Comparison of ENCODE assay signal across 1 cellular context in genomic region chr12:95789126-95790024, GRCh38.
A peak's percentile ranks its signal among the peaks of the same experiment; 100 is the strongest.
TF ChIP-seq lines count a peak whose summit lies in the region.

No MANE protein-coding gene starts in this region.

TF ChIP-seq in HepG2, 621 proteins besides CTCF, POLR2A, EP300 and RAD21 (continued from another document and continues in another):
- TF ChIP-seq SNAPC4 (CRISPR knock-in tag; IDR thresholded peaks at IDR 0.05) (no peak), HMGA1 (CRISPR knock-in tag; conservative IDR thresholded peaks at IDR 0.05) (no peak), RERE (CRISPR knock-in tag; IDR thresholded peaks at IDR 0.05; ENCODE audit: low read depth) (no peak), ZBTB2 (CRISPR knock-in tag; IDR thresholded peaks at IDR 0.05; ENCODE audit: low read depth) (no peak), ZSCAN30 (CRISPR knock-in tag; IDR thresholded peaks at IDR 0.05) (no peak), GATA4 (IDR thresholded peaks at IDR 0.05; ENCODE audit: borderline replicate concordance, low read depth) (no peak), ZNF350 (CRISPR knock-in tag; IDR thresholded peaks at IDR 0.05; ENCODE audit: borderline replicate concordance, low read depth) (peak; percentile 43; the same call in 1 of the 2 replicates), ZNF446 (CRISPR knock-in tag; IDR thresholded peaks at IDR 0.05) (no peak), ERF (CRISPR knock-in tag; IDR thresholded peaks at IDR 0.05) (no peak), FOXP1 (IDR thresholded peaks at IDR 0.05) (no peak), FOXP1 (CRISPR knock-in tag; IDR thresholded peaks at IDR 0.05) (no peak), MXI1 (IDR thresholded peaks at IDR 0.05; ENCODE audit: borderline replicate concordance, low read depth, low read length) (no peak), RBM22 (optimal IDR thresholded peaks at IDR 0.05; ENCODE audit: low read length) (no peak), LCORL (IDR thresholded peaks at IDR 0.05) (no peak), LCORL (CRISPR knock-in tag; IDR thresholded peaks at IDR 0.05) (no peak), ZEB1 (IDR thresholded peaks at IDR 0.05; ENCODE audit: insufficient replicate concordance, low read depth) (peak; percentile 82), BATF2 (CRISPR knock-in tag; IDR thresholded peaks at IDR 0.05) (no peak), XRCC5 (optimal IDR thresholded peaks at IDR 0.05; ENCODE audit: low read length) (no peak), MBD4 (IDR thresholded peaks at IDR 0.05; ENCODE audit: borderline replicate concordance, low read length) (no peak), KDM5B (CRISPR knock-in tag; IDR thresholded peaks at IDR 0.05; ENCODE audit: borderline replicate concordance) (peak; percentile 36; the same call in 1 of the 2 replicates), NCOA1 (CRISPR knock-in tag; IDR thresholded peaks at IDR 0.05) (0 out of 2 replicates have a peak, but pooled peaks have one; percentile 17), TGIF2 (CRISPR knock-in tag; IDR thresholded peaks at IDR 0.05) (0 out of 2 replicates have a peak, but pooled peaks have one; percentile 11), ETV6 (CRISPR knock-in tag; conservative IDR thresholded peaks at IDR 0.05) (0 out of 2 replicates have a peak, but pooled peaks have one; percentile 32), GLI4 (CRISPR knock-in tag; IDR thresholded peaks at IDR 0.05; ENCODE audit: borderline replicate concordance) (no peak), DBP (CRISPR knock-in tag; IDR thresholded peaks at IDR 0.05; ENCODE audit: not compliant biosample characterization) (no peak), NR2F6 (IDR thresholded peaks at IDR 0.05) (no peak), NR2F6 (CRISPR knock-in tag; IDR thresholded peaks at IDR 0.05) (0 out of 2 replicates have a peak, but pooled peaks have one; percentile 8), FOXP4 (CRISPR knock-in tag; IDR thresholded peaks at IDR 0.05) (0 out of 2 replicates have a peak, but pooled peaks have one; percentile 16), GABPB1 (CRISPR knock-in tag; IDR thresholded peaks at IDR 0.05) (0 out of 2 replicates have a peak, but pooled peaks have one; percentile 7), FOXC1 (CRISPR knock-in tag; IDR thresholded peaks at IDR 0.05; ENCODE audit: borderline replicate concordance) (peak; percentile 60; the same call in 1 of the 2 replicates), RCOR2 (CRISPR knock-in tag; IDR thresholded peaks at IDR 0.05) (no peak), PHF8 (CRISPR knock-in tag; IDR thresholded peaks at IDR 0.05) (peak; percentile 32), KDM4B (CRISPR knock-in tag; IDR thresholded peaks at IDR 0.05) (0 out of 2 replicates have a peak, but pooled peaks have one; percentile 8), GMEB1 (CRISPR knock-in tag; IDR thresholded peaks at IDR 0.05; ENCODE audit: borderline replicate concordance) (no peak), SMAD9 (CRISPR knock-in tag; IDR thresholded peaks at IDR 0.05) (no peak), SNAI1 (CRISPR knock-in tag; IDR thresholded peaks at IDR 0.05; ENCODE audit: borderline replicate concordance) (no peak), PBX3 (CRISPR knock-in tag; IDR thresholded peaks at IDR 0.05; ENCODE audit: borderline replicate concordance) (no peak), ELF3 (CRISPR knock-in tag; IDR thresholded peaks at IDR 0.05) (0 out of 2 replicates have a peak, but pooled peaks have one; percentile 14), MBNL3 (CRISPR knock-in tag; conservative IDR thresholded peaks at IDR 0.05) (no peak), ZBTB33 (CRISPR knock-in tag; IDR thresholded peaks at IDR 0.05) (no peak)
